Comparison of ENCODE assay signal across 15 cellular contexts in the genomic region with DNA sequence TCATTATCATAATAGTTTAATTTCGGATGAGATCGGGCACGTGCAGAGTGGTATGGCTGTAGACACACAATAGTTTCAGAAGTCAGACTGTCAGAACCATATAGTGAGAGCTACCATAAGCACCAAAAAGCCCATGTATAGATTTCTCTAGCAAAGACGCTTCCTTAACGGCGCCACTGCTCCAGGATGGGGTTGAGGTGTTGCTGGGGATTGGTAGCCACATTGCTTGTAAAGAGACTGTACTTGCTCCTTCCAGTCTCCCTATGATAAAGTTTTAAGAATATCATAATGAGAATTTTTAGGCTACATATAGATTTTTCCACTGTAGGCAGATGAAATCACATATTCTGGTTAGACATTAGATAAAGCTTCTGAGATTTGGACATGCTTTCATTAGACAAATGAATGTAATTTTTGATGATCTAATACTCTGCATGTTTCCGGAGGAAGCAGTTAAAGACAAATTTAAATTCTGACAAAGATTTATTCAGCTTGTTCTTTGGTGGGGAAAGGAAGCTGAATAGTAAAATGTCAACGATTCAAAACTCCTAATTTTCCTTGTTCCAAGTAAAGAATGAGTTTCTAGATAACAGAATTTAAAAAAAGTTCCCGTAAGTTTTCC.
A peak's percentile ranks its signal among the peaks of the same experiment; 100 is the strongest.
DNase-seq lines count a peak whose midpoint lies in the region; ATAC-seq and TF ChIP-seq lines count a peak whose summit lies in the region.
"Had no signal": no experiment of that assay in that cellular context is flagged by ENCODE, and none has a peak within 500 bp of the region (broad histone marks: within the 10 kb centered on the region; RNA-seq: fewer than 3 reads in every experiment).

No MANE protein-coding gene starts in this region.

- no peaks in the 10 kb centered on the region for H3K27me3 Mint-ChIP-seq in stimulated activated naive B cell treated with anti-CD40 and anti-IgM and Interleukin-4, amounts not matched to agents 10 μg/mL and 1 μg/mL and 100 μg/mL, for 72 hours

- 83% methylated on average over 9 of the region's 9 CpGs for WGBS in mammary epithelial cell (ENCODE audit: low coverage, missing lambda C conversion rate)
- 58% methylated on average over 9 of the region's 9 CpGs for WGBS in lower leg skin, 2 donors

- TF ChIP-seq POLR2A in breast epithelium (IDR thresholded peaks at IDR 0.05) (no peak), lower leg skin (IDR thresholded peaks at IDR 0.05) (no peak)

- H3K4me1 Mint-ChIP-seq in stimulated activated naive B cell treated with anti-CD40 and anti-IgM and Interleukin-4, amounts not matched to agents 10 μg/mL and 1 μg/mL and 100 μg/mL, for 72 hours = peaks cover 3 to 9% of the 10 kb centered on the region in 2 donors

- in situ Hi-C loops in mammary epithelial cell (cut with MboI; ENCODE audit: low sequenced_read_pairs in 2 of 2) = no loop called here

- H3K4me1 ChIP-seq in mammary epithelial cell (ENCODE audit: insufficient read depth, low read length) = no peaks in the 10 kb centered on the region
- H3K4me1 ChIP-seq in breast epithelium = no peaks in the 10 kb centered on the region
- H3K4me1 ChIP-seq: testis had no signal

- no peak overlapping the region for H3K4me2 ChIP-seq in mammary epithelial cell (ENCODE audit: insufficient read depth, low read depth, low read length)

- H3K27me3 ChIP-seq in mammary epithelial cell (ENCODE audit: insufficient read depth, low read length) = no peaks in the 10 kb centered on the region
- H3K27me3 ChIP-seq in breast epithelium = no peaks in the 10 kb centered on the region
- H3K27me3 ChIP-seq: testis had no signal

- H3K9me3 Mint-ChIP-seq in stimulated activated naive B cell treated with anti-CD40 and anti-IgM and Interleukin-4, amounts not matched to agents 10 μg/mL and 1 μg/mL and 100 μg/mL, for 72 hours = peaks cover 0 to 5% of the 10 kb centered on the region in 2 donors

- H3K4me3 ChIP-seq in mammary epithelial cell (replicated peaks in 1 of 3; ENCODE audit: insufficient read depth in 1 of 3, low read depth in 2 of 3, low read length in 3 of 3) (no peak overlapping the region), breast epithelium (no peak overlapping the region), WI38 (ENCODE audit: low read depth, low read length) (peak overlapping the region; percentile 16), lower leg skin (ENCODE audit: low read depth, poor library complexity, severe bottlenecking) (no peak overlapping the region)
- H3K4me3 ChIP-seq: testis had no signal

- DNase-seq in mammary epithelial cell = no peak
- no peak for DNase-seq in breast epithelium (ENCODE audit: low spot score in 2 of 2)
- DNase-seq in iris pigment epithelial cell (ENCODE audit: low read depth) = peak; percentile 35
- DNase-seq in stimulated activated naive B cell treated with anti-CD40 and anti-IgM and Interleukin-4, amounts not matched to agents 10 μg/mL and 1 μg/mL and 100 μg/mL, for 72 hours = no peak
- DNase-seq in NCI-H2171 (lab: John Stamatoyannopoulos, UW) = no peak
- DNase-seq in NCI-H2227 (lab: John Stamatoyannopoulos, UW; ENCODE audit: unreplicated experiment) = no peak
- no peak for DNase-seq in lower leg skin (ENCODE audit: low spot score in 2 of 2)
- DNase-seq: activated gamma-delta T cell treated with Interleukin-2 at 50 U/mL for 16 hours, head of caudate nucleus, NCI-H1694 treated with DMSO at 0.1 percent for 48 hours, nucleus accumbens, SHP77, testis had no signal

- peak; percentile 34 to 46 for ATAC-seq in stimulated activated naive B cell treated with anti-CD40 and anti-IgM and Interleukin-4, amounts not matched to agents 10 μg/mL and 1 μg/mL and 100 μg/mL, for 72 hours (replicated peaks)
- ATAC-seq: left lobe of liver had no signal

- H3K9me3 ChIP-seq in mammary epithelial cell (replicated peaks; ENCODE audit: insufficient read depth, low read length) = no peaks in the 10 kb centered on the region
- no peaks in the 10 kb centered on the region for H3K9me3 ChIP-seq in breast epithelium
- H3K9me3 ChIP-seq: testis had no signal

- H3K36me3 ChIP-seq in mammary epithelial cell (ENCODE audit: insufficient read depth, low read length) (no peaks in the 10 kb centered on the region), breast epithelium (no peaks in the 10 kb centered on the region)

- no peak overlapping the region for H3K27ac ChIP-seq in mammary epithelial cell (ENCODE audit: insufficient read depth, low read depth, low read length)
- no peak overlapping the region for H3K27ac ChIP-seq in breast epithelium
- H3K27ac ChIP-seq: testis had no signal

- H3K27ac Mint-ChIP-seq in stimulated activated naive B cell treated with anti-CD40 and anti-IgM and Interleukin-4, amounts not matched to agents 10 μg/mL and 1 μg/mL and 100 μg/mL, for 72 hours = no peak overlapping the region

- H3K9ac ChIP-seq in mammary epithelial cell (ENCODE audit: insufficient read depth, low read length) = no peak overlapping the region

- BruUV-seq in mammary epithelial cell (replicated peaks; lab: Mats Ljungman, UMichigan) = no TSS peak

- no peaks in the 10 kb centered on the region for H4K20me1 ChIP-seq in mammary epithelial cell (ENCODE audit: insufficient read depth, low read length)

- dilution Hi-C loops in mammary epithelial cell (cut with HindIII; ENCODE audit: low sequenced_read_pairs) = no loop called here

- CTCF ChIA-PET in mammary epithelial cell (lab: Charles Lee; ENCODE audit: low non-redundant PET) = no interaction called here

- no peaks in the 10 kb centered on the region for H3K36me3 Mint-ChIP-seq in stimulated activated naive B cell treated with anti-CD40 and anti-IgM and Interleukin-4, amounts not matched to agents 10 μg/mL and 1 μg/mL and 100 μg/mL, for 72 hours

- H3K4me3 Mint-ChIP-seq in stimulated activated naive B cell treated with anti-CD40 and anti-IgM and Interleukin-4, amounts not matched to agents 10 μg/mL and 1 μg/mL and 100 μg/mL, for 72 hours = no peak overlapping the region

- intact Hi-C loops in mammary epithelial cell (cut with micrococcal nuclease) (no loop called here), breast epithelium (cut with DNase I; ENCODE audit: low total_unique reads) (no loop called here), lower leg skin (cut with DNase I; ENCODE audit: low total_unique reads) (no loop called here)

- H2AFZ ChIP-seq in mammary epithelial cell (ENCODE audit: low read depth, low read length) = peak overlapping the region; percentile 13

- no peak for TF ChIP-seq CTCF in mammary epithelial cell (conservative IDR thresholded peaks at IDR 0.05 in 1 of 2, IDR thresholded peaks at IDR 0.05 in 1 of 2; ENCODE audit: extremely low read depth in 1 of 2, insufficient read depth in 1 of 2, low read depth in 1 of 2, low read length in 2 of 2)
- TF ChIP-seq CTCF in breast epithelium (IDR thresholded peaks at IDR 0.05) = no peak
- TF ChIP-seq CTCF in WI38 (IDR thresholded peaks at IDR 0.05; ENCODE audit: low read depth, low read length) = no peak
- no peak for TF ChIP-seq CTCF in lower leg skin (IDR thresholded peaks at IDR 0.05)

- H3K79me2 ChIP-seq in mammary epithelial cell (ENCODE audit: insufficient read depth, low read length) = no peaks in the 10 kb centered on the region
